In the genomic region with DNA sequence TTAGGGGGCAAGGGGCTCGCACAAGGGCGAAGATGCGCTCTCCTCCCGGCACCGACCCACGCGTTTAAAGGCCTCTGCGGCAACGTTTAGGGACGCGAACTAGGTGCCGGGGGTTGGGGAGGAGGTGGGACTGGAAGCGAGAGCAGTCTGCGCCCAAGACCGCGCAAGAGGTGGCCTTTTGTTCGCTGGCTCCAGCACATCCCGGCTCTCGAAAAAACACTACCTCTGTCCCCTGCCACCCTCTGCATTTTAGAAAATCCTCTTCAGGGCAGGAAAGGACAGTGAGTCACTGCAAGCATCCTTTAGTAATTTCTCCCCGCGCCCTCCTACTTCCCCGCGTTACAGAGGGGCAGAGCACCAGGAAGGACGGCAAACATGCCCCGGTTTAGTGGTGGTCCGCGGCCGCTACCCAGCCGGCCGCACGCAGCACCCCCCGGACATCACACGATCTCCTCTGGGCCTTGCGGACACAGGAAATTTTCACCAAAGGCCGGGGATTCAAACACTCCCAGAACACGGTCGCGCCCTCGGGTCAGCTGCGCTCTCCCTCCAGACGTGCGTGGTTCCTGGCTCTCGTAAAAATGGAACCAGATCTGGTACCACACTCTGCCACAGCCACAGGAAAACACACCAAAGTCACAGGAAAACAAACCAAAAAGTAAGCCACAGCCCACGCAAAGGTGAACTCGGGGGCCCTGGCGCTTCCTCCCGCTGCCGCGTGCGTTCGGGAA, we compare ENCODE assay signal across 7 cellular contexts. TPM values are rescaled to one million over a fixed set of nuclear protein-coding genes. Genes with fewer than 3 reads are reported as not detected.
A peak's percentile ranks its signal among the peaks of the same experiment; 100 is the strongest.
DNase-seq lines count a peak whose midpoint lies in the region; ATAC-seq and TF ChIP-seq lines count a peak whose summit lies in the region.

No MANE protein-coding gene starts in this region.

- intact Hi-C loops in left ventricle myocardium inferior (cut with micrococcal nuclease) = loop anchor here (10.0 kb wide), 1 partner anchor 63 kb away; no protein-coding TSS in a partner anchor

- ATAC-seq in GM18858 (IDR thresholded peaks at IDR 0.05; ENCODE audit: unreplicated experiment) (no peak), HG03432 (IDR thresholded peaks at IDR 0.05; ENCODE audit: unreplicated experiment) (no peak)

- H3K4me1 ChIP-seq in left ventricle myocardium inferior (peaks cover 64% of the 10 kb centered on the region), skeletal muscle satellite cell (ENCODE audit: control insufficient read depth, insufficient read depth, low read length) (peaks cover 36% of the 10 kb centered on the region)

- H3K27ac ChIP-seq in left ventricle myocardium inferior (replicated peaks) = peak overlapping the region; percentile 86

- H3K9me3 ChIP-seq in left ventricle myocardium inferior (replicated peaks) (no peaks in the 10 kb centered on the region), skeletal muscle satellite cell (replicated peaks; ENCODE audit: low read length) (no peaks in the 10 kb centered on the region)

- DNase-seq in GM13977 (ENCODE audit: low spot score) (peak; percentile 31), NCI-H69 (lab: John Stamatoyannopoulos, UW) (peak; percentile 76), left ventricle myocardium inferior (no peak)
- DNase-seq in activated effector memory CD4-positive, alpha-beta T cell treated with anti-CD3 and anti-CD28 coated beads, Interleukin-2, amount 50 U/mL, for 16 hours = peak; percentile 79

- no peak for TF ChIP-seq CTCF in GM13977 (IDR thresholded peaks at IDR 0.05; ENCODE audit: extremely low read depth, insufficient read depth, missing control alignments)
- TF ChIP-seq CTCF in left ventricle myocardium inferior (IDR thresholded peaks at IDR 0.05; ENCODE audit: borderline replicate concordance) = no peak

- peak overlapping the region; percentile 85 for H3K4me2 ChIP-seq in skeletal muscle satellite cell (ENCODE audit: low read length)

- H3K4me3 ChIP-seq in left ventricle myocardium inferior = peak overlapping the region; percentile 77
- peak overlapping the region; percentile 95 for H3K4me3 ChIP-seq in skeletal muscle satellite cell (ENCODE audit: low read length)

- peaks cover 37% of the 10 kb centered on the region for H3K27me3 ChIP-seq in left ventricle myocardium inferior (ENCODE audit: low read depth)
- no peaks in the 10 kb centered on the region for H3K27me3 ChIP-seq in skeletal muscle satellite cell (ENCODE audit: control insufficient read depth, insufficient read depth, low read length)

- in situ Hi-C loops in GM13977 (cut with MboI; ENCODE audit: low pct_unique_long_range_greater_than_20kb, low sequenced_read_pairs, unreplicated experiment) = loop anchor here (10.0 kb wide), 2 partner anchors 53 to 113 kb away; no protein-coding TSS in a partner anchor

- H3K36me3 ChIP-seq in left ventricle myocardium inferior (no peaks in the 10 kb centered on the region), skeletal muscle satellite cell (ENCODE audit: insufficient read depth, low read length) (no peaks in the 10 kb centered on the region)

- peak overlapping the region; percentile 95 for H3K9ac ChIP-seq in skeletal muscle satellite cell (ENCODE audit: low read depth, low read length)

RNA-seq across cellular contexts. Expression of gene SLC38A1, which starts 1.1 kb away (rescaled TPM):
- 134 TPM for total RNA-seq in left ventricle myocardium inferior
- total RNA-seq in skeletal muscle satellite cell (2012; rRNA removed) = 30.6 and 65.1 TPM in 2 replicates
